ENCODE assay signal across 20 cellular contexts in genomic region chr21:45297869-45298268, GRCh38. TPM values are rescaled to one million over a fixed set of nuclear protein-coding genes. Genes with fewer than 3 reads are reported as not detected.
DNase-seq lines count a peak whose midpoint lies in the region; ATAC-seq and TF ChIP-seq lines count a peak whose summit lies in the region.
"Had no signal": no experiment of that assay in that cellular context is flagged by ENCODE, and none has a peak within 500 bp of the region (broad histone marks: within the 10 kb centered on the region; RNA-seq: fewer than 3 reads in every experiment).

No MANE protein-coding gene starts in this region.

- H3K27me3 ChIP-seq in left ventricle myocardium inferior (ENCODE audit: low read depth) (no peaks in the 10 kb centered on the region), liver (ENCODE audit: control insufficient read depth in 4 of 4, insufficient read depth in 4 of 4, low read length in 3 of 4) (no peaks in the 10 kb centered on the region), psoas muscle (ENCODE audit: insufficient read depth in 3 of 3, low read length in 2 of 3) (peaks cover 0 to 15% (median 3%) of the 10 kb centered on the region in 3 donors), gastroesophageal sphincter (no peaks in the 10 kb centered on the region)
- H3K27me3 ChIP-seq in CD8-positive, alpha-beta memory T cell (ENCODE audit: insufficient read depth, low read length, poor library complexity, severe bottlenecking): no peaks in the 10 kb centered on the region
- H3K27me3 ChIP-seq: BE2C had no signal

- no peak overlapping the region for H3K4me3 Mint-ChIP-seq in CD8-positive, alpha-beta memory T cell

- ATAC-seq in left cardiac atrium: no peak
- no peak for ATAC-seq in psoas muscle
- ATAC-seq in gastroesophageal sphincter: no peak
- ATAC-seq: A549 had no signal

- H3K9me3 ChIP-seq in left ventricle myocardium inferior (replicated peaks): no peaks in the 10 kb centered on the region
- H3K9me3 ChIP-seq in liver (ENCODE audit: control insufficient read depth in 4 of 4, low read length in 3 of 4): no peaks in the 10 kb centered on the region
- no peaks in the 10 kb centered on the region for H3K9me3 ChIP-seq in psoas muscle
- H3K9me3 ChIP-seq in gastroesophageal sphincter: no peaks in the 10 kb centered on the region
- no peaks in the 10 kb centered on the region for H3K9me3 ChIP-seq in CD8-positive, alpha-beta memory T cell (ENCODE audit: low read length)
- H3K9me3 ChIP-seq: A549, BE2C had no signal

- H3K9ac ChIP-seq in liver (ENCODE audit: low read depth in 1 of 2, low read length in 2 of 2): no peak overlapping the region

- H3K27me3 Mint-ChIP-seq in CD8-positive, alpha-beta memory T cell: no peaks in the 10 kb centered on the region

- H3K27ac ChIP-seq in left ventricle myocardium inferior (replicated peaks) (peak overlapping the region; percentile 94), liver (ENCODE audit: low read depth in 1 of 2, low read length in 2 of 2) (no peak overlapping the region), psoas muscle (peak overlapping the region; percentile 50), gastroesophageal sphincter (peak overlapping the region in 1 of 4 donors; percentile 92)
- H3K27ac ChIP-seq in CD8-positive, alpha-beta memory T cell (ENCODE audit: low read depth, low read length): no peak overlapping the region
- H3K27ac ChIP-seq: A549, SK-N-MC had no signal

- TF ChIP-seq POLR2A in gastroesophageal sphincter (IDR thresholded peaks at IDR 0.05): no peak

- TF ChIP-seq RAD21 in liver (IDR thresholded peaks at IDR 0.05): no peak

- H3K4me3 ChIP-seq in left ventricle myocardium inferior (no peak overlapping the region), liver (ENCODE audit: low read depth in 1 of 3, low read length in 3 of 3) (no peak overlapping the region), psoas muscle (no peak overlapping the region), gastroesophageal sphincter (no peak overlapping the region)
- no peak overlapping the region for H3K4me3 ChIP-seq in CD8-positive, alpha-beta memory T cell (ENCODE audit: low read length)
- H3K4me3 ChIP-seq: A549, SK-N-MC had no signal

- POLR2A ChIA-PET in CD8-positive, alpha-beta memory T cell (lab: Charles Lee): no interaction called here

- intact Hi-C loops in left ventricle myocardium inferior (cut with micrococcal nuclease) (no loop called here), left cardiac atrium (cut with DNase I) (loop anchor here in 1 of 2 donors (5.0 kb wide), 1 partner anchor 59 kb away; no protein-coding TSS in a partner anchor), psoas muscle (cut with DNase I) (loop anchor here in 1 of 2 donors (10.0 kb wide), 1 partner anchor 527 kb away; no protein-coding TSS in a partner anchor)

- WGBS in liver: 56% methylated on average over 4 of the region's 4 CpGs
- 86 to 88% (median 86%) methylated on average over 4 of the region's 4 CpGs for WGBS in psoas muscle, 3 donors
- WGBS in gastroesophageal sphincter (ENCODE audit: low coverage in 1 of 2), 2 donors: 76 to 96% methylated on average over 4 of the region's 4 CpGs

- no peaks in the 10 kb centered on the region for H3K9me3 Mint-ChIP-seq in CD8-positive, alpha-beta memory T cell

- H3K36me3 Mint-ChIP-seq in CD8-positive, alpha-beta memory T cell: peaks cover 0 to 4% (median 0%) of the 10 kb centered on the region in 3 donors

- H3K36me3 ChIP-seq in left ventricle myocardium inferior (no peaks in the 10 kb centered on the region), liver (ENCODE audit: control insufficient read depth in 4 of 4, insufficient read depth in 3 of 4, low read depth in 1 of 4, low read length in 3 of 4) (no peaks in the 10 kb centered on the region), psoas muscle (ENCODE audit: insufficient read depth in 1 of 2, low read depth in 1 of 2) (no peaks in the 10 kb centered on the region), gastroesophageal sphincter (no peaks in the 10 kb centered on the region)
- no peaks in the 10 kb centered on the region for H3K36me3 ChIP-seq in CD8-positive, alpha-beta memory T cell (ENCODE audit: insufficient read depth, low read length)
- H3K36me3 ChIP-seq: BE2C had no signal

- TF ChIP-seq EP300 in gastroesophageal sphincter (IDR thresholded peaks at IDR 0.05): no peak

- peaks cover 6 to 7% (median 6%) of the 10 kb centered on the region in 3 donors for H3K4me1 Mint-ChIP-seq in CD8-positive, alpha-beta memory T cell

- no peak for TF ChIP-seq CTCF in left ventricle myocardium inferior (IDR thresholded peaks at IDR 0.05; ENCODE audit: borderline replicate concordance)
- TF ChIP-seq CTCF in liver (IDR thresholded peaks at IDR 0.05; ENCODE audit: low read depth, low read length, missing input control): no peak
- TF ChIP-seq CTCF in psoas muscle (IDR thresholded peaks at IDR 0.05): no peak
- TF ChIP-seq CTCF in gastroesophageal sphincter (IDR thresholded peaks at IDR 0.05): no peak

- DNase-seq in left ventricle myocardium inferior (no peak), left cardiac atrium (no peak), psoas muscle (no peak), SHP77 (lab: John Stamatoyannopoulos, UW) (no peak)
- DNase-seq in CD8-positive, alpha-beta memory T cell: no peak
- DNase-seq: BE2C, EL, GF-D8, Kasumi-1, NCI-H1417, NCI-H1694 treated with DMSO at 0.1 percent for 48 hours, NCI-H2081 treated with DMSO at 0.1 percent for 48 hours, NCI-H446 treated with DMSO at 0.1 percent for 48 hours, NCI-H526 treated with DMSO at 0.1 percent for 48 hours, OCI-M1, SHP77 treated with DMSO at 0.1 percent for 48 hours had no signal

- no peak overlapping the region for H3K27ac Mint-ChIP-seq in CD8-positive, alpha-beta memory T cell

- CTCF ChIA-PET in CD8-positive, alpha-beta memory T cell (lab: Charles Lee): no interaction called here

- H3K4me1 ChIP-seq in left ventricle myocardium inferior (peaks cover 82% of the 10 kb centered on the region), liver (ENCODE audit: control insufficient read depth in 4 of 4, insufficient read depth in 4 of 4, low read length in 3 of 4) (peaks cover 8 to 37% (median 10%) of the 10 kb centered on the region in 4 donors), psoas muscle (peaks cover 14% of the 10 kb centered on the region), gastroesophageal sphincter (peaks cover 0 to 66% (median 41%) of the 10 kb centered on the region in 3 donors)
- peaks cover 30% of the 10 kb centered on the region for H3K4me1 ChIP-seq in CD8-positive, alpha-beta memory T cell (ENCODE audit: insufficient read depth, low read length)

TF ChIP-seq in liver, 16 proteins besides CTCF, POLR2A, EP300 and RAD21:
- TF ChIP-seq RXRA (IDR thresholded peaks at IDR 0.05) (peak in 1 of 2 donors; percentile 22), TAF1 (conservative IDR thresholded peaks at IDR 0.05) (no peak), YY1 (IDR thresholded peaks at IDR 0.05) (no peak), HNF4A (conservative IDR thresholded peaks at IDR 0.05) (peak; percentile 21 to 38), JUND (IDR thresholded peaks at IDR 0.05) (no peak)

RNA-seq across cellular contexts. Expression of gene POFUT2, which starts 10.2 kb away (rescaled TPM):
- total RNA-seq in left ventricle myocardium inferior (20.9 TPM), left cardiac atrium (10 to 100 TPM; 18.1 to 20.3 TPM), liver (10 to 100 TPM in 1 of 2 donors, 1 to 10 TPM in 1; 7.4 to 15.6 TPM), psoas muscle (10 to 100 TPM in 2 of 4 donors, 1 to 10 TPM in 2; 5.6 to 13.9 (median 9.4) TPM), gastroesophageal sphincter (10 to 100 TPM; 17.6 to 31.1 (median 24.2) TPM)
- polyA plus RNA-seq in liver (1 to 10 TPM; 3.3 to 8.4 TPM), psoas muscle (10 to 100 TPM in 2 of 3 donors, 1 to 10 TPM in 1; 8.3 to 13.1 (median 10.8) TPM)
- 10 to 100 TPM; 13.5 to 14.5 TPM for total RNA-seq in CD8-positive, alpha-beta memory T cell
- 4.9 TPM for polyA plus RNA-seq in CD8-positive, alpha-beta memory T cell

Comparison
In these comparisons a context has a peak if more than half of its experiments do, and no peak if none do; other contexts are left out.
1. H3K27ac ChIP-seq: peak in left ventricle myocardium inferior (single experiment) and psoas muscle (single experiment); none in liver (0 of 2) and CD8-positive, alpha-beta memory T cell (single experiment).